3 cellular contexts compared by ENCODE assay signal in genomic region chr1:65027699-65028358, GRCh38.
TF ChIP-seq lines count a peak whose summit lies in the region.

No MANE protein-coding gene starts in this region.

TF ChIP-seq in HepG2, 621 proteins besides CTCF, POLR2A, EP300 and RAD21 (continues in another document):
- TF ChIP-seq STAT5B (CRISPR knock-in tag; IDR thresholded peaks at IDR 0.05) (no peak), BORCS8-MEF2B (CRISPR knock-in tag; IDR thresholded peaks at IDR 0.05) (no peak), SKIL (CRISPR knock-in tag; IDR thresholded peaks at IDR 0.05; ENCODE audit: borderline replicate concordance) (no peak), ZNF260 (CRISPR knock-in tag; IDR thresholded peaks at IDR 0.05; ENCODE audit: borderline replicate concordance, low read depth) (no peak), ZNF776 (CRISPR knock-in tag; IDR thresholded peaks at IDR 0.05) (no peak), AKNA (CRISPR knock-in tag; IDR thresholded peaks at IDR 0.05; ENCODE audit: borderline replicate concordance) (no peak), SNAPC2 (CRISPR knock-in tag; IDR thresholded peaks at IDR 0.05) (no peak), MED13 (CRISPR knock-in tag; IDR thresholded peaks at IDR 0.05) (no peak), SRY (CRISPR knock-in tag; IDR thresholded peaks at IDR 0.05) (no peak), NFKB2 (CRISPR knock-in tag; IDR thresholded peaks at IDR 0.05; ENCODE audit: borderline replicate concordance) (no peak), FOXM1 (CRISPR knock-in tag; IDR thresholded peaks at IDR 0.05) (no peak), POLR2AphosphoS2 (IDR thresholded peaks at IDR 0.05; ENCODE audit: low read depth, low read length) (no peak)

TF ChIP-seq in H1, 55 proteins besides CTCF, POLR2A, EP300 and RAD21:
- TF ChIP-seq NRF1 (IDR thresholded peaks at IDR 0.05; ENCODE audit: low read depth, low read length) (no peak), GABPA (IDR thresholded peaks at IDR 0.05; ENCODE audit: borderline replicate concordance, insufficient read depth, low read length) (no peak), JUND (IDR thresholded peaks at IDR 0.05; ENCODE audit: low read length) (no peak), CBX8 (IDR thresholded peaks at IDR 0.05; ENCODE audit: borderline replicate concordance, low read depth, low read length) (no peak), KDM5A (IDR thresholded peaks at IDR 0.05; ENCODE audit: low read length) (no peak), CREB1 (IDR thresholded peaks at IDR 0.05) (no peak), MAX (IDR thresholded peaks at IDR 0.05) (no peak), PHF8 (conservative IDR thresholded peaks at IDR 0.05; ENCODE audit: low read depth, low read length) (no peak), SP2 (IDR thresholded peaks at IDR 0.05; ENCODE audit: low read length) (no peak), TAF7 (optimal IDR thresholded peaks at IDR 0.05; ENCODE audit: borderline replicate concordance, low read depth, low read length) (no peak), RXRA (IDR thresholded peaks at IDR 0.05; ENCODE audit: insufficient read depth, low read depth, low read length) (no peak), ZNF274 (IDR thresholded peaks at IDR 0.05; ENCODE audit: borderline replicate concordance, extremely low read depth, low read length) (no peak), ASH2L (IDR thresholded peaks at IDR 0.05; ENCODE audit: low read length) (no peak), YY1 (IDR thresholded peaks at IDR 0.05; ENCODE audit: low read depth, low read length) (no peak), SIRT6 (IDR thresholded peaks at IDR 0.05; ENCODE audit: low read length) (no peak), TEAD4 (IDR thresholded peaks at IDR 0.05; ENCODE audit: low read depth, low read length) (no peak), ATF2 (IDR thresholded peaks at IDR 0.05; ENCODE audit: low read length) (no peak), RNF2 (IDR thresholded peaks at IDR 0.05; ENCODE audit: borderline replicate concordance, low read depth, low read length, missing control alignments, poor library complexity, severe bottlenecking) (no peak), SIX5 (IDR thresholded peaks at IDR 0.05; ENCODE audit: low read depth, low read length) (no peak)

TF ChIP-seq in SK-N-SH, 30 proteins besides CTCF, POLR2A, EP300 and RAD21:
- no peak for TF ChIP-seq CHD2 (IDR thresholded peaks at IDR 0.05; ENCODE audit: low read length, partially characterized antibody)
- no peak for TF ChIP-seq SMC3 (IDR thresholded peaks at IDR 0.05; ENCODE audit: low read depth, low read length)
